Comparison of ENCODE assay signal across 9 cellular contexts in genomic region chr16:4614571-4615388, GRCh38. TPM values are rescaled to one million over a fixed set of nuclear protein-coding genes. Genes with fewer than 3 reads are reported as not detected.
A peak's percentile ranks its signal among the peaks of the same experiment; 100 is the strongest.
DNase-seq lines count a peak whose midpoint lies in the region; ATAC-seq, FAIRE-seq and TF ChIP-seq lines count a peak whose summit lies in the region.
"Had no signal": no experiment of that assay in that cellular context is flagged by ENCODE, and none has a peak within 500 bp of the region (broad histone marks: within the 10 kb centered on the region; RNA-seq: fewer than 3 reads in every experiment).

UBALD1 (minus strand) TSS chr16:4614888; CDS start chr16:4614797, 91 bp downstream.

- peak within 1 kb of the TSS; percentile 95 for H2AFZ ChIP-seq in keratinocyte (ENCODE audit: control insufficient read depth, low read length)

- ATAC-seq in GM18907 (IDR thresholded peaks at IDR 0.05; ENCODE audit: unreplicated experiment) (peak; percentile 58), HG03135 (IDR thresholded peaks at IDR 0.05; ENCODE audit: unreplicated experiment) (peak; percentile 59)

- no peaks in the 10 kb centered on the region for H3K9me1 ChIP-seq in keratinocyte (ENCODE audit: control insufficient read depth, extremely low read depth, insufficient read depth, low read length)

- H3K9me3 ChIP-seq in keratinocyte (ENCODE audit: control insufficient read depth, low read depth, low read length) = no peaks in the 10 kb centered on the region

- H3K9ac ChIP-seq in keratinocyte (ENCODE audit: control insufficient read depth, extremely low read depth, insufficient read depth, low read length) = peak within 1 kb of the TSS; percentile 87

- no peaks in the 10 kb centered on the region for H3K27me3 ChIP-seq in keratinocyte (ENCODE audit: control insufficient read depth, extremely low read depth, insufficient read depth, low read length)

- H4K20me1 ChIP-seq in keratinocyte (ENCODE audit: control insufficient read depth, extremely low read depth, insufficient read depth, low read length) = no peaks in the 10 kb centered on the region

- peaks cover 38% of the 10 kb centered on the region for H3K4me1 ChIP-seq in keratinocyte (ENCODE audit: control insufficient read depth, extremely low read depth, insufficient read depth, low read length)

- peak within 1 kb of the TSS; percentile 84 for H3K27ac ChIP-seq in keratinocyte (ENCODE audit: control insufficient read depth, insufficient read depth, low read length)

- H3K4me3 ChIP-seq in AG09309 (ENCODE audit: control insufficient read depth, low read depth, low read length) = peak within 1 kb of the TSS; percentile 77
- H3K4me3 ChIP-seq in keratinocyte (ENCODE audit: control insufficient read depth in 2 of 3, extremely low read depth in 1 of 3, insufficient read depth in 2 of 3, low read depth in 1 of 3, low read length in 3 of 3) = peak within 1 kb of the TSS; percentile 65 to 83 (median 68)

- TF ChIP-seq CTCF in AG09309 (IDR thresholded peaks at IDR 0.05; ENCODE audit: control insufficient read depth, insufficient read depth, low read depth, low read length, missing control alignments) (no peak), keratinocyte (optimal IDR thresholded peaks at IDR 0.05 in 1 of 3, IDR thresholded peaks at IDR 0.05 in 1 of 3, conservative IDR thresholded peaks at IDR 0.05 in 1 of 3; ENCODE audit: extremely low read depth in 1 of 3, insufficient read depth in 2 of 3, low read length in 3 of 3) (no peak)

- peaks cover 35% of the 10 kb centered on the region for H3K79me2 ChIP-seq in keratinocyte (ENCODE audit: control insufficient read depth, insufficient read depth, low read length)

- dilution Hi-C loops in keratinocyte (cut with MboI; ENCODE audit: extremely low pct_ligation_motif_present, low sequenced_read_pairs) = no loop called here

- peak within 1 kb of the TSS; percentile 89 for H3K4me2 ChIP-seq in keratinocyte (ENCODE audit: control insufficient read depth, extremely low read depth, insufficient read depth, low read depth, low read length)

- peaks cover 0 to 4% of the 10 kb centered on the region in 2 experiments for H3K36me3 ChIP-seq in keratinocyte (ENCODE audit: control insufficient read depth in 2 of 2, extremely low read depth in 1 of 2, insufficient read depth in 2 of 2, low read length in 2 of 2)

- peak; percentile 65 for FAIRE-seq in keratinocyte (lab: Jason Lieb, UNC)
- FAIRE-seq: TTC549 had no signal

- DNase-seq in AG09309 (ENCODE audit: low read depth) (no peak), NCI-H2227 treated with DMSO at 0.1 percent for 48 hours (lab: John Stamatoyannopoulos, UW) (peak; percentile 79), keratinocyte (ENCODE audit: low read depth, low spot score) (peak; percentile 41)
- DNase-seq in activated CD4-positive, CD25-positive, alpha-beta regulatory T cell treated with anti-CD3 and anti-CD28 coated beads, Interleukin-2, amount 50 U/mL, for 16 hours (ENCODE audit: low read depth, low spot score) = peak; percentile 64
- peak; percentile 68 for DNase-seq in central memory CD4-positive, alpha-beta T cell
- DNase-seq in stimulated activated CD4-positive, alpha-beta T cell treated with anti-CD3 and anti-CD28 coated beads, Interleukin-15, amount 100 ng/mL, for 1 hour (ENCODE audit: low read depth in 1 of 2, low spot score in 1 of 2) = peak; percentile 55 to 67

RNA-seq across cellular contexts. Expression of gene UBALD1, which starts in this region (rescaled TPM):
- polyA plus RNA-seq in keratinocyte = 3.6 to 7.7 TPM (median 4.0 TPM) in 3 replicates
- polyA plus RNA-seq in keratinocyte (2011; ENCODE audit: low read depth) = 7.3 TPM
- 3.2 and 11.7 TPM in 2 replicates for polyA plus RNA-seq in keratinocyte (2011; cell fraction: cytosol; rRNA removed)
- 9.2 and 14.3 TPM in 2 replicates for polyA plus RNA-seq in keratinocyte (2011; cell fraction: nucleus; rRNA removed)
- 15.0 and 23.1 TPM in 2 replicates for polyA plus RNA-seq in keratinocyte (2012; ENCODE audit: low replicate concordance)
- polyA minus RNA-seq in keratinocyte = 1.2 to 5.2 TPM (median 2.2 TPM) in 3 replicates
- polyA minus RNA-seq in keratinocyte (2011; cell fraction: cytosol; rRNA and poly(A)+ RNA removed) = 25.3 TPM
- polyA minus RNA-seq in keratinocyte (2011; cell fraction: nucleus; rRNA and poly(A)+ RNA removed) = 7.0 and 9.4 TPM in 2 replicates
